24 cellular contexts compared by ENCODE assay signal in the genomic region with DNA sequence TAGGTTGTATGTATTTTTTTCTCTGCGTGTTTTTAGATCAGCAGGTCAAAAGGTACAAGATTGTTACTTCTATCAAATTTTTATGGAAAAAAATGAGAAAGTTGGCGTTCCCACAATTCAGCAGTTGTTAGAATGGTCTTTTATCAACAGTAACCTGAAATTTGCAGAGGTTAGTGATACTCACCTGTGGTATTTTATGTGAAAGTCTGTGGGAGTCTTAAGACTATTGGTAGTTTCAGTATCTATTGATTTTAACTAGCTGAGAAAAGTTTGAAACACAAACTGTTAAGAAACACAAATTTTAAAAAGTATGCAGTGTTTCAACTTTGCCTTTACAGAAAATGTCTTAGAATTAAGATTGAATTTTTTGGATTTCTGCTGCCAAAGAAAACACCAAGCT.
"Had no signal": no experiment of that assay in that cellular context is flagged by ENCODE, and none has a peak within 500 bp of the region (broad histone marks: within the 10 kb centered on the region; RNA-seq: fewer than 3 reads in every experiment).

No MANE protein-coding gene starts in this region.

- FAIRE-seq: endometrium, frontal cortex, pancreas had no signal

- H3K27ac Mint-ChIP-seq: nephron; progenitor cell of endocrine pancreas; stimulated activated memory B cell treated with anti-CD40 and anti-IgM and Interleukin-4, amounts not matched to agents 10 μg/mL and 1 μg/mL and 100 μg/mL, for 72 hours; stimulated activated naive CD8-positive, alpha-beta T cell treated with anti-CD3 and anti-CD28 coated beads, Interleukin-15, Interleukin-2, amounts not matched to agents 100 ng/mL and 50 ng/mL, for 24 hours had no signal

- DNase-seq: effector memory CD4-positive, alpha-beta T cell; heart left ventricle; hippocampal formation; left colon; left ventricle myocardium superior; mesenchymal stem cell; midbrain; occipital lobe; pancreas; right lobe of liver; spleen; stimulated activated CD4-positive, alpha-beta T cell treated with anti-CD3 and anti-CD28 coated beads, Interleukin-15, amount 100 ng/mL, for 24 hours; stimulated activated CD4-positive, alpha-beta T cell treated with anti-CD3 and anti-CD28 coated beads, Interleukin-1b, Interleukin-23, amount 100 ng/mL, for 48 hours; stimulated activated CD4-positive, alpha-beta T cell treated with anti-CD3 and anti-CD28 coated beads, Interleukin-4, amount 100 ng/mL, for 24 hours; tibial artery; upper lobe of right lung had no signal

- H3K4me3 ChIP-seq: heart left ventricle, lung, pancreas, right lobe of liver, spleen, tibial artery, upper lobe of right lung had no signal

- H3K9me3 ChIP-seq: pancreas, right lobe of liver, tibial artery, upper lobe of right lung had no signal

- H3K27me3 Mint-ChIP-seq: progenitor cell of endocrine pancreas; stimulated activated memory B cell treated with anti-CD40 and anti-IgM and Interleukin-4, amounts not matched to agents 10 μg/mL and 1 μg/mL and 100 μg/mL, for 72 hours; stimulated activated naive CD8-positive, alpha-beta T cell treated with anti-CD3 and anti-CD28 coated beads, Interleukin-15, Interleukin-2, amounts not matched to agents 100 ng/mL and 50 ng/mL, for 24 hours had no signal

- H3K27ac ChIP-seq: heart left ventricle, pancreas, right lobe of liver, spleen, tibial artery, upper lobe of right lung had no signal

- ATAC-seq: esophagus mucosa; heart left ventricle; left colon; left ventricle myocardium superior; pancreas; right lobe of liver; stimulated activated memory B cell treated with anti-CD40 and anti-IgM and Interleukin-4, amounts not matched to agents 10 μg/mL and 1 μg/mL and 100 μg/mL, for 72 hours; upper lobe of right lung had no signal

- H3K4me1 Mint-ChIP-seq: nephron; stimulated activated memory B cell treated with anti-CD40 and anti-IgM and Interleukin-4, amounts not matched to agents 10 μg/mL and 1 μg/mL and 100 μg/mL, for 72 hours had no signal

- H3K4me1 ChIP-seq: heart left ventricle, pancreas, right lobe of liver, spleen, tibial artery, upper lobe of right lung had no signal

- H3K27me3 ChIP-seq: heart left ventricle, pancreas, right lobe of liver, spleen, tibial artery, upper lobe of right lung had no signal

- H3K4me3 Mint-ChIP-seq: nephron; stimulated activated memory B cell treated with anti-CD40 and anti-IgM and Interleukin-4, amounts not matched to agents 10 μg/mL and 1 μg/mL and 100 μg/mL, for 72 hours; stimulated activated naive CD8-positive, alpha-beta T cell treated with anti-CD3 and anti-CD28 coated beads, Interleukin-15, Interleukin-2, amounts not matched to agents 100 ng/mL and 50 ng/mL, for 24 hours had no signal
